ENCODE assay signal across 8 cellular contexts in the genomic region with DNA sequence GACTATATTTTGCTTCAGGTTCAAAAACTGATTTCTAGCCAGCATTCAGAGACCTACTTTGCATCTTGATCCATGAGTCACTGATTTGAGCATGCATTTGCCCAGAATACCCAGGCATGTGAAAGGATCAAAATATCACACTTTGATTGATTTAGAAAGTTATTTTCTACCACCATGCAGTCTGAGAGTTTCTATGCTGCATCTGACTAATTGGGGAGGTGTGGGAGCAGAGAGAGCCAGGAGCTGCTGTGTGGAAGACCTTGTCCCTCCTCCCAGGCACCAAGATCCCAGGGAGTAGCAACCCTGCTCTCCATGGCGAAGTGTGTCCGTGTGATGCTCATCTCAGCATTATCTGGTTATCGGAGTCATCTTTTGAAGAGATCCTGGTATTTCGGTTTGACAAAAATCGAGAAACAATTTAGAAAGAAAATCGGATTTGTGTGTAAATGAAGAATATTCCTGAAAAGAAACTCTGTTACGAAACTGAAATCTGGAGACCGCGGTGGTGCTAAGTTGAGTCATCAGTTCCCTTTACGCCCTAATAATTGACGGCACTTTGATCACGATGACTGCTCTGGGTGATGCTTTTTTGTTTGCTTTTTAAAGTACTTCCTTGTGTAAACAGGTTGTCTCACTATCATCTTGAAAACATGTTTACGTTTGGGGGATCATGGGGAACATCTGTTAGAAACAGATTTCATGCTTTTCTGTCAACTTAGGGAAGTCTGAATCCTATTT.
DNase-seq lines count a peak whose midpoint lies in the region; ATAC-seq, FAIRE-seq and TF ChIP-seq lines count a peak whose summit lies in the region.

No MANE protein-coding gene starts in this region.

- TF ChIP-seq POLR2A in sigmoid colon (IDR thresholded peaks at IDR 0.05), result no peak

- no peaks in the 10 kb centered on the region for H3K36me3 ChIP-seq in bronchial epithelial cell (ENCODE audit: control insufficient read depth, insufficient read depth, low read length)
- H3K36me3 ChIP-seq in sigmoid colon, result no peaks in the 10 kb centered on the region
- no peaks in the 10 kb centered on the region for H3K36me3 ChIP-seq in MG63

- H3K4me1 ChIP-seq in sigmoid colon, result peaks cover 0 to 7% (median 1%) of the 10 kb centered on the region in 4 donors

- no peak overlapping the region for H3K27ac ChIP-seq in sigmoid colon

- intact Hi-C loops in sigmoid colon (cut with DNase I), result no loop called here

- TF ChIP-seq CTCF in bronchial epithelial cell (IDR thresholded peaks at IDR 0.05; ENCODE audit: insufficient read depth, low read length, severe bottlenecking), result no peak
- TF ChIP-seq CTCF in sigmoid colon (IDR thresholded peaks at IDR 0.05), result no peak

- FAIRE-seq in bronchial epithelial cell (lab: Jason Lieb, UNC), result peak; percentile 32

- no peak for TF ChIP-seq EP300 in sigmoid colon (IDR thresholded peaks at IDR 0.05)

- WGBS in sigmoid colon, 2 donors, result 70 to 72% methylated on average over 13 of the region's 13 CpGs

- H3K4me3 ChIP-seq in bronchial epithelial cell (ENCODE audit: low read depth, low read length), result no peak overlapping the region
- H3K4me3 ChIP-seq in sigmoid colon, result no peak overlapping the region
- no peak overlapping the region for H3K4me3 ChIP-seq in MG63

- H3K27me3 ChIP-seq in bronchial epithelial cell (ENCODE audit: control insufficient read depth, insufficient read depth, low read length), result no peaks in the 10 kb centered on the region
- H3K27me3 ChIP-seq in sigmoid colon, result no peaks in the 10 kb centered on the region
- no peaks in the 10 kb centered on the region for H3K27me3 ChIP-seq in MG63

- DNase-seq in HPDE6-E6E7 (ENCODE audit: extremely low spot score), result peak; percentile 67
- peak; percentile 90 for DNase-seq in bronchial epithelial cell (ENCODE audit: low read depth)
- no peak for DNase-seq in NCI-H1694 (lab: John Stamatoyannopoulos, UW)
- DNase-seq in sigmoid colon, result no peak
- no peak for DNase-seq in MG63
- no peak for DNase-seq in GDM1 (lab: John Stamatoyannopoulos, UW)

- ATAC-seq in GM18498 (IDR thresholded peaks at IDR 0.05; ENCODE audit: unreplicated experiment) (peak; percentile 84), GM21515 (IDR thresholded peaks at IDR 0.05; ENCODE audit: unreplicated experiment) (peak; percentile 83)

- no peaks in the 10 kb centered on the region for H3K9me3 ChIP-seq in sigmoid colon
- H3K9me3 ChIP-seq in MG63, result peaks cover 5% of the 10 kb centered on the region; the same call in 1 of the 2 replicates

Comparison
In these comparisons a context has a peak if more than half of its experiments do, and no peak if none do; other contexts are left out.
1. DNase-seq: peak in HPDE6-E6E7 (single experiment) and bronchial epithelial cell (single experiment); none in NCI-H1694 (single experiment), sigmoid colon (single experiment), MG63 (single experiment) and GDM1 (single experiment).